ENCODE assay signal across 8 cellular contexts in the genomic region with DNA sequence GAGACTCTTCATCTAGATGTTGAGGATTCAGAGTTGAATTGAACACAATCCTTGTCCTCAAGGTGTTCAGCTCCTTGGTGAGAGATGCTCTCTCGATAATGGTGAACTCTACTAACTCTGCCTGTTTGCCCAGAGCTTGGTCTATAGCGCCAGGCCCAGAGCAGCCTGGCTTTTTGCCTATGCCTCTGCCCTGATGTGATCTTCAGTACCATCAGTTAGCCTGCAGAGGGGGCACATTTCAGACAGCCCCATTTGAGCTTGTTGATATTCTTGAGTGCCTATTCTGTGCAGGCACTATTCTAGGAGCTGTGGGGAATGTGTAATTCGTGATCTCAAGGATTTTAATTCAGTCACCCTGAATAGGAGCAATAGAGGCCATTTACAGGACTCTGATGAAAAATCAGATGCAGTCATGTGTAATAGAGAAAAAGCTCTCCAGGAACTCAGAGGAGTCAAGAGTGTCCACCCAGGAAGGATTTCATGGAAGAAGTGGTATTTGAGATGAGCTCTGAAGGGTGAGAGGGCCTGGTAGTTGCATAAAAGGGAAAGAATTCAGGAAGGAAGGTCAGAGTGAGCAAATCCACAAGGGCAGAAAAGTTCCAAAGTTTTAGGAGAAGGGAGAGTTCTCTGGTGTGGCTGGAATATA. TPM values are rescaled to one million over a fixed set of nuclear protein-coding genes. Genes with fewer than 3 reads are reported as not detected.
DNase-seq lines count a peak whose midpoint lies in the region; ATAC-seq and TF ChIP-seq lines count a peak whose summit lies in the region.

No MANE protein-coding gene starts in this region.

- CTCF ChIA-PET in activated CD4-positive, alpha-beta memory T cell treated with anti-CD3 and anti-CD28 coated beads for 36 hours (lab: Charles Lee), result interaction anchor here (0.7 to 4.0 kb wide), 21 partner anchors 8 to 112 kb away, joined by 3 to 33 read pairs (median 4); a partner anchor contains a TSS

- peaks cover 60% of the 10 kb centered on the region for H3K36me3 Mint-ChIP-seq in activated CD4-positive, alpha-beta memory T cell treated with anti-CD3 and anti-CD28 coated beads for 36 hours

- no peaks in the 10 kb centered on the region for H3K27me3 Mint-ChIP-seq in activated CD4-positive, alpha-beta memory T cell treated with anti-CD3 and anti-CD28 coated beads for 36 hours

- no peaks in the 10 kb centered on the region for H3K9me3 Mint-ChIP-seq in activated CD4-positive, alpha-beta memory T cell treated with anti-CD3 and anti-CD28 coated beads for 36 hours

- H3K27ac ChIP-seq in thoracic aorta, result no peak overlapping the region

- peaks cover 72% of the 10 kb centered on the region for H3K36me3 ChIP-seq in thoracic aorta

- no peak overlapping the region for H3K4me3 Mint-ChIP-seq in activated CD4-positive, alpha-beta memory T cell treated with anti-CD3 and anti-CD28 coated beads for 36 hours

- no peaks in the 10 kb centered on the region for H3K4me1 Mint-ChIP-seq in activated CD4-positive, alpha-beta memory T cell treated with anti-CD3 and anti-CD28 coated beads for 36 hours (ENCODE audit: low read depth)

- H3K4me3 ChIP-seq in thoracic aorta, result no peak overlapping the region

- POLR2A ChIA-PET in activated CD4-positive, alpha-beta memory T cell treated with anti-CD3 and anti-CD28 coated beads for 36 hours (lab: Charles Lee), result interaction anchor here (1.2 to 1.4 kb wide), 2 partner anchors 8 to 27 kb away, joined by 5 read pairs; no protein-coding TSS in a partner anchor

- intact Hi-C loops in activated CD4-positive, alpha-beta memory T cell treated with anti-CD3 and anti-CD28 coated beads for 36 hours (cut with micrococcal nuclease), result no loop called here
- intact Hi-C loops in left ventricle myocardium superior (cut with micrococcal nuclease), result no loop called here

- peak; percentile 26 for TF ChIP-seq CTCF in thoracic aorta (IDR thresholded peaks at IDR 0.05)

- peak overlapping the region; percentile 1 for H3K27ac Mint-ChIP-seq in activated CD4-positive, alpha-beta memory T cell treated with anti-CD3 and anti-CD28 coated beads for 36 hours

- no peaks in the 10 kb centered on the region for H3K27me3 ChIP-seq in thoracic aorta (replicated peaks; ENCODE audit: insufficient read depth)

- peak; percentile 40 for ATAC-seq in left ventricle myocardium superior
- no peak for ATAC-seq in thoracic aorta (ENCODE audit: insufficient number of reproducible peaks, low FRiP score, low read depth)
- no peak for ATAC-seq in HG03565 (IDR thresholded peaks at IDR 0.05; ENCODE audit: unreplicated experiment)
- ATAC-seq in GM21447 (IDR thresholded peaks at IDR 0.05; ENCODE audit: unreplicated experiment), result no peak

- H3K4me1 ChIP-seq in thoracic aorta (ENCODE audit: control insufficient read depth in 1 of 2, low read depth in 2 of 2), result peaks cover 0 to 7% of the 10 kb centered on the region in 2 donors

- H3K9me3 ChIP-seq in thoracic aorta, result no peaks in the 10 kb centered on the region

- DNase-seq in NCI-H446 treated with DMSO at 0.1 percent for 48 hours (lab: John Stamatoyannopoulos, UW), result peak; percentile 4
- DNase-seq in NCI-H446 (lab: John Stamatoyannopoulos, UW), result no peak
- DNase-seq in LHCN-M2 (ENCODE audit: low read depth), result peak; percentile 51
- no peak for DNase-seq in activated CD4-positive, alpha-beta memory T cell treated with anti-CD3 and anti-CD28 coated beads for 36 hours
- no peak for DNase-seq in left ventricle myocardium superior
- DNase-seq in thoracic aorta (ENCODE audit: low spot score), result no peak

RNA-seq across cellular contexts. Expression of a gene that starts 19.3 kb away (rescaled TPM):
- 24.5 and 26.4 TPM in 2 replicates for total RNA-seq in LHCN-M2 (2014; rRNA removed)
- 20.5 TPM for polyA plus RNA-seq in LHCN-M2 (2012)
- 10 to 100 TPM; 95.4 to 98.1 TPM for total RNA-seq in activated CD4-positive, alpha-beta memory T cell treated with anti-CD3 and anti-CD28 coated beads for 36 hours
- 36.5 TPM for total RNA-seq in left ventricle myocardium superior
- total RNA-seq in thoracic aorta, result 10 to 100 TPM; 42.9 to 73.5 TPM

RNA-seq across cellular contexts. Expression of a gene that starts 24.3 kb away (rescaled TPM):
- 54.6 and 65.0 TPM in 2 replicates for total RNA-seq in LHCN-M2 (2014; rRNA removed)
- polyA plus RNA-seq in LHCN-M2 (2012), result 33.3 TPM
- 10 to 100 TPM; 71.8 to 78.4 TPM for total RNA-seq in activated CD4-positive, alpha-beta memory T cell treated with anti-CD3 and anti-CD28 coated beads for 36 hours
- total RNA-seq in left ventricle myocardium superior, result 17.8 TPM
- 10 to 100 TPM; 45.6 to 83.9 TPM for total RNA-seq in thoracic aorta

RNA-seq across cellular contexts. Expression of a gene that starts 30.7 kb away (rescaled TPM):
- 136 and 140 TPM in 2 replicates for total RNA-seq in LHCN-M2 (2014; rRNA removed)
- 58.4 TPM for polyA plus RNA-seq in LHCN-M2 (2012)
- 100 to 1,000 TPM; 159 to 168 TPM for total RNA-seq in activated CD4-positive, alpha-beta memory T cell treated with anti-CD3 and anti-CD28 coated beads for 36 hours
- total RNA-seq in left ventricle myocardium superior, result 109 TPM
- total RNA-seq in thoracic aorta, result 1,000 to 10,000 TPM; 1,125 to 1,215 TPM

RNA-seq across cellular contexts. Expression of a gene that starts 43.3 kb away (rescaled TPM):
- 60.9 and 74.1 TPM in 2 replicates for total RNA-seq in LHCN-M2 (2014; rRNA removed)
- 66.0 TPM for polyA plus RNA-seq in LHCN-M2 (2012)
- 100 to 1,000 TPM; 122 to 128 TPM for total RNA-seq in activated CD4-positive, alpha-beta memory T cell treated with anti-CD3 and anti-CD28 coated beads for 36 hours
- total RNA-seq in left ventricle myocardium superior, result 65.5 TPM
- 10 to 100 TPM; 16.1 to 35.8 TPM for total RNA-seq in thoracic aorta

Comparison
In these comparisons a context has a peak if more than half of its experiments do, and no peak if none do; other contexts are left out.
1. DNase-seq: peak in NCI-H446 treated with DMSO at 0.1 percent for 48 hours (single experiment) and LHCN-M2 (single experiment); none in NCI-H446 (0 of 2), activated CD4-positive, alpha-beta memory T cell treated with anti-CD3 and anti-CD28 coated beads for 36 hours (single experiment), left ventricle myocardium superior (single experiment) and thoracic aorta (single experiment).